In the genomic region with DNA sequence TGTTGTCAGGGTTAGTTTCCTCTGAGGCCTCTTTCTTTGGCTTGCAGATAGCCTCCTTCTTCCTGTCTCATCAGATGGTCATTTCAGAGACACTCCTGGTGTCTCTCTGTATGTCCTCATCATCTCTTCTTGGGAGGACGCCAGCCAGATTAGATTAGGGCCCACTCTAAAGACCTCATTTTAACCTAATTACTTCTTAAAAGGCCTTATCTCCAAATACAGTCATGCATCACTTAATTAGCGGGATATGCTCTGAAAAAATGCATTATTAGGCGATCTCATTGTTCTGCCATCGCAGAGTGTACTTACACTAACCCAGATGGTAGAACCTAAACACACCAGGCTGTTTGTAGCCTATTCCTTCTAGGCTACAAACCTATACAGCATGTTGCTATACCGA, we compare ENCODE assay signal across 16 cellular contexts.
"Had no signal": no experiment of that assay in that cellular context is flagged by ENCODE, and none has a peak within 500 bp of the region (broad histone marks: within the 10 kb centered on the region; RNA-seq: fewer than 3 reads in every experiment).

No MANE protein-coding gene starts in this region.

- H3K9me3 ChIP-seq: colonic mucosa, gastrocnemius medialis, heart right ventricle, suprapubic skin had no signal

- H3K4me1 ChIP-seq: adrenal gland, colonic mucosa, gastrocnemius medialis, suprapubic skin had no signal

- H3K27me3 Mint-ChIP-seq: activated B cell treated with CpG ODN at 0.5 μM for 24 hours, type B pancreatic cell had no signal

- H3K36me3 ChIP-seq: adrenal gland, colonic mucosa, gastrocnemius medialis, suprapubic skin had no signal

- H3K4me3 ChIP-seq: adrenal gland, colonic mucosa, gastrocnemius medialis, heart right ventricle, suprapubic skin had no signal

- H3K9me3 Mint-ChIP-seq: activated B cell treated with CpG ODN at 0.5 μM for 24 hours, type B pancreatic cell had no signal

- H3K27ac ChIP-seq: adrenal gland, colonic mucosa, gastrocnemius medialis, heart right ventricle, suprapubic skin had no signal

- DNase-seq: activated B cell treated with CpG ODN at 0.5 μM for 24 hours; activated CD4-positive, alpha-beta T cell treated with anti-CD3 and anti-CD28 coated beads, Interleukin-2, amount 50 U/mL, for 1 hour; activated naive CD4-positive, alpha-beta T cell treated with anti-CD3 and anti-CD28 coated beads, Interleukin-2, amount 50 U/mL, for 16 hours; adrenal gland; caudate nucleus; colonic mucosa; effector CD4-positive, alpha-beta T cell; gastrocnemius medialis; heart right ventricle; islet precursor cell; left ventricle myocardium superior; mesenchymal stem cell; stimulated activated CD4-positive, alpha-beta T cell treated with anti-CD3 and anti-CD28 coated beads, Interleukin-2, amount 100 ng/mL, for 48 hours; stimulated activated naive CD8-positive, alpha-beta T cell treated with anti-CD3 and anti-CD28 coated beads, Interleukin-15, Interleukin-2, amounts not matched to agents 100 U/mL and 50 U/mL, for 24 hours had no signal

- H3K4me3 Mint-ChIP-seq: activated B cell treated with CpG ODN at 0.5 μM for 24 hours, type B pancreatic cell had no signal

- H3K4me1 Mint-ChIP-seq: activated B cell treated with CpG ODN at 0.5 μM for 24 hours had no signal

- H3K27ac Mint-ChIP-seq: activated B cell treated with CpG ODN at 0.5 μM for 24 hours, type B pancreatic cell had no signal

- ATAC-seq: gastrocnemius medialis; heart right ventricle; left ventricle myocardium superior; stimulated activated naive CD8-positive, alpha-beta T cell treated with anti-CD3 and anti-CD28 coated beads, Interleukin-15, Interleukin-2, amounts not matched to agents 100 U/mL and 50 U/mL, for 24 hours had no signal
